Comparison of ENCODE assay signal across 1 cellular context in genomic region chr1:155075535-155075934, GRCh38.
A peak's percentile ranks its signal among the peaks of the same experiment; 100 is the strongest.
TF ChIP-seq lines count a peak whose summit lies in the region.

No MANE protein-coding gene starts in this region.

TF ChIP-seq in HEK293, 187 proteins besides CTCF, POLR2A, EP300 and RAD21 (continued from another document and continues in another):
- TF ChIP-seq ZNF654 (tag by site-specific recombination; IDR thresholded peaks at IDR 0.05; ENCODE audit: low read depth): no peak
- peak; percentile 37; the same call in 1 of the 2 replicates for TF ChIP-seq IKZF3 (tag by site-specific recombination; IDR thresholded peaks at IDR 0.05)
- no peak; the same call in 1 of the 2 replicates for TF ChIP-seq PRDM10 (tag by site-specific recombination; IDR thresholded peaks at IDR 0.05)
- TF ChIP-seq ZNF510 (tag by site-specific recombination; IDR thresholded peaks at IDR 0.05; ENCODE audit: insufficient replicate concordance): no peak
- TF ChIP-seq ZNF366 (tag by site-specific recombination; conservative IDR thresholded peaks at IDR 0.05): peak; percentile 41; the same call in 1 of the 2 replicates
- no peak for TF ChIP-seq HOXD13 (CRISPR knock-in tag; IDR thresholded peaks at IDR 0.05; ENCODE audit: borderline replicate concordance)
- no peak for TF ChIP-seq ZNF10 (tag by site-specific recombination; IDR thresholded peaks at IDR 0.05)
- TF ChIP-seq GLI4 (tag by site-specific recombination; IDR thresholded peaks at IDR 0.05): no peak
- TF ChIP-seq ZNF398 (tag by site-specific recombination; IDR thresholded peaks at IDR 0.05): peak; percentile 79
- TF ChIP-seq ZNF239 (tag by site-specific recombination; IDR thresholded peaks at IDR 0.05): no peak
- TF ChIP-seq OSR2 (tag by site-specific recombination; IDR thresholded peaks at IDR 0.05): peak; percentile 65
- no peak for TF ChIP-seq ZNF777 (tag by site-specific recombination; IDR thresholded peaks at IDR 0.05; ENCODE audit: borderline replicate concordance)
- no peak for TF ChIP-seq ZNF18 (tag by site-specific recombination; IDR thresholded peaks at IDR 0.05)
- no peak for TF ChIP-seq MZF1 (tag by site-specific recombination; IDR thresholded peaks at IDR 0.05; ENCODE audit: borderline replicate concordance)
- no peak for TF ChIP-seq ZNF514 (tag by site-specific recombination; IDR thresholded peaks at IDR 0.05)
- TF ChIP-seq ZNF692 (tag by site-specific recombination; IDR thresholded peaks at IDR 0.05): no peak
- TF ChIP-seq ZNF2 (tag by site-specific recombination; IDR thresholded peaks at IDR 0.05): no peak
- no peak for TF ChIP-seq ZNF776 (tag by site-specific recombination; IDR thresholded peaks at IDR 0.05; ENCODE audit: borderline replicate concordance)
- TF ChIP-seq ZBTB48 (tag by site-specific recombination; IDR thresholded peaks at IDR 0.05): peak; percentile 68
- TF ChIP-seq ZNF248 (tag by site-specific recombination; IDR thresholded peaks at IDR 0.05): no peak
- no peak for TF ChIP-seq ZBTB1 (tag by site-specific recombination; IDR thresholded peaks at IDR 0.05)
- TF ChIP-seq YY1 (tag by site-specific recombination; IDR thresholded peaks at IDR 0.05): no peak
- TF ChIP-seq ZSCAN16 (tag by site-specific recombination; IDR thresholded peaks at IDR 0.05): no peak
- TF ChIP-seq ZNF791 (tag by site-specific recombination; IDR thresholded peaks at IDR 0.05): no peak
- 0 out of 2 replicates have a peak, but pooled peaks have one; percentile 58 for TF ChIP-seq ZNF16 (tag by site-specific recombination; IDR thresholded peaks at IDR 0.05; ENCODE audit: low read depth)
- no peak for TF ChIP-seq ZNF677 (tag by site-specific recombination; IDR thresholded peaks at IDR 0.05)
- peak; percentile 43 for TF ChIP-seq ZNF335 (tag by site-specific recombination; conservative IDR thresholded peaks at IDR 0.05)
- no peak for TF ChIP-seq ZNF626 (tag by site-specific recombination; IDR thresholded peaks at IDR 0.05)
- TF ChIP-seq ZFP37 (tag by site-specific recombination; IDR thresholded peaks at IDR 0.05): no peak
- no peak for TF ChIP-seq ZNF76 (tag by site-specific recombination; IDR thresholded peaks at IDR 0.05; ENCODE audit: borderline replicate concordance, low read depth)
- TF ChIP-seq ZIC2 (tag by site-specific recombination; IDR thresholded peaks at IDR 0.05): peak; percentile 81
- TF ChIP-seq FEZF1 (tag by site-specific recombination; IDR thresholded peaks at IDR 0.05): no peak
- no peak for TF ChIP-seq ZNF521 (tag by site-specific recombination; IDR thresholded peaks at IDR 0.05)
- no peak for TF ChIP-seq ZBTB26 (tag by site-specific recombination; optimal IDR thresholded peaks at IDR 0.05)
- no peak for TF ChIP-seq SALL2 (tag by site-specific recombination; IDR thresholded peaks at IDR 0.05; ENCODE audit: borderline replicate concordance)
- TF ChIP-seq ZNF513 (tag by site-specific recombination; IDR thresholded peaks at IDR 0.05): no peak
- no peak for TF ChIP-seq ZNF645 (tag by site-specific recombination; IDR thresholded peaks at IDR 0.05)
- TF ChIP-seq ZNF19 (tag by site-specific recombination; IDR thresholded peaks at IDR 0.05; ENCODE audit: low read depth): no peak
- TF ChIP-seq ZNF518A (tag by site-specific recombination; conservative IDR thresholded peaks at IDR 0.05; ENCODE audit: low read depth): no peak
- TF ChIP-seq ZNF561 (tag by site-specific recombination; IDR thresholded peaks at IDR 0.05; ENCODE audit: borderline replicate concordance): no peak
- TF ChIP-seq ZNF501 (tag by site-specific recombination; IDR thresholded peaks at IDR 0.05): no peak
- no peak for TF ChIP-seq ZNF837 (tag by site-specific recombination; IDR thresholded peaks at IDR 0.05)
- peak; percentile 53; the same call in 1 of the 2 replicates for TF ChIP-seq PATZ1 (tag by site-specific recombination; IDR thresholded peaks at IDR 0.05)
- 0 out of 2 replicates have a peak, but pooled peaks have one; percentile 7 for TF ChIP-seq ZFHX2 (tag by site-specific recombination; conservative IDR thresholded peaks at IDR 0.05)
- TF ChIP-seq ZNF670 (tag by site-specific recombination; IDR thresholded peaks at IDR 0.05; ENCODE audit: low read depth): no peak
